In genomic region chr10:43427166-43427825, GRCh38 we compare ENCODE assay signal across 12 cellular contexts. TPM values are rescaled to one million over a fixed set of nuclear protein-coding genes. Genes with fewer than 3 reads are reported as not detected.
DNase-seq lines count a peak whose midpoint lies in the region; ATAC-seq lines count a peak whose summit lies in the region.
"Had no signal": no experiment of that assay in that cellular context is flagged by ENCODE, and none has a peak within 500 bp of the region (broad histone marks: within the 10 kb centered on the region; RNA-seq: fewer than 3 reads in every experiment).

No MANE protein-coding gene starts in this region.

- in situ Hi-C loops in KBM-7 (cut with MboI; ENCODE audit: low pct_unique_long_range_greater_than_20kb, low sequenced_read_pairs): no loop called here

- peak; percentile 23 for ATAC-seq in activated CD8-positive, alpha-beta memory T cell treated with anti-CD3 and anti-CD28 coated beads, Interleukin-2, amount 10 ng/mL, durations not matched to agents 7 days and 5 days
- ATAC-seq in HG03097 (IDR thresholded peaks at IDR 0.05; ENCODE audit: low FRiP score, unreplicated experiment): peak; percentile 58
- ATAC-seq in stimulated activated memory B cell treated with anti-CD40 and anti-IgM and Interleukin-4, amounts not matched to agents 10 μg/mL and 1 μg/mL and 100 μg/mL, for 72 hours: peak; percentile 84

- H3K27ac Mint-ChIP-seq in activated CD8-positive, alpha-beta memory T cell treated with anti-CD3 and anti-CD28 coated beads, Interleukin-2, amount 10 ng/mL, durations not matched to agents 7 days and 5 days: no peak overlapping the region
- peak overlapping the region; percentile 82 for H3K27ac Mint-ChIP-seq in activated CD4-positive, alpha-beta memory T cell treated with anti-CD3 and anti-CD28 coated beads, Interleukin-2, amount 10 ng/mL, durations not matched to agents 7 days and 5 days
- H3K27ac Mint-ChIP-seq in stimulated activated memory B cell treated with anti-CD40 and anti-IgM and Interleukin-4, amounts not matched to agents 10 μg/mL and 1 μg/mL and 100 μg/mL, for 72 hours: peak overlapping the region; percentile 71

- no peaks in the 10 kb centered on the region for H3K9me3 Mint-ChIP-seq in activated CD8-positive, alpha-beta memory T cell treated with anti-CD3 and anti-CD28 coated beads, Interleukin-2, amount 10 ng/mL, durations not matched to agents 7 days and 5 days (ENCODE audit: low read depth)
- H3K9me3 Mint-ChIP-seq in activated CD4-positive, alpha-beta memory T cell treated with anti-CD3 and anti-CD28 coated beads, Interleukin-2, amount 10 ng/mL, durations not matched to agents 7 days and 5 days: no peaks in the 10 kb centered on the region
- no peaks in the 10 kb centered on the region for H3K9me3 Mint-ChIP-seq in stimulated activated memory B cell treated with anti-CD40 and anti-IgM and Interleukin-4, amounts not matched to agents 10 μg/mL and 1 μg/mL and 100 μg/mL, for 72 hours

- H3K4me1 Mint-ChIP-seq in activated CD8-positive, alpha-beta memory T cell treated with anti-CD3 and anti-CD28 coated beads, Interleukin-2, amount 10 ng/mL, durations not matched to agents 7 days and 5 days: peaks cover 15% of the 10 kb centered on the region
- peaks cover 19% of the 10 kb centered on the region for H3K4me1 Mint-ChIP-seq in activated CD4-positive, alpha-beta memory T cell treated with anti-CD3 and anti-CD28 coated beads, Interleukin-2, amount 10 ng/mL, durations not matched to agents 7 days and 5 days
- no peaks in the 10 kb centered on the region for H3K4me1 Mint-ChIP-seq in stimulated activated memory B cell treated with anti-CD40 and anti-IgM and Interleukin-4, amounts not matched to agents 10 μg/mL and 1 μg/mL and 100 μg/mL, for 72 hours

- intact Hi-C loops in head of caudate nucleus (cut with DNase I): no loop called here

- CTCF ChIA-PET in activated CD8-positive, alpha-beta memory T cell treated with anti-CD3 and anti-CD28 coated beads, Interleukin-2, amount 10 ng/mL, durations not matched to agents 7 days and 5 days (lab: Charles Lee): interaction anchor here (1.2 to 1.8 kb wide), 4 partner anchors 9 to 27 kb away, joined by 3 to 5 read pairs (median 3); no protein-coding TSS in a partner anchor
- CTCF ChIA-PET in activated CD4-positive, alpha-beta memory T cell treated with anti-CD3 and anti-CD28 coated beads, Interleukin-2, amount 10 ng/mL, durations not matched to agents 7 days and 5 days (lab: Charles Lee): interaction anchor here (0.6 to 1.4 kb wide), 8 partner anchors 10 to 173 kb away, joined by 3 to 4 read pairs (median 3); partner anchors contain the start of gene ZNF487

- POLR2A ChIA-PET in activated CD4-positive, alpha-beta memory T cell treated with anti-CD3 and anti-CD28 coated beads, Interleukin-2, amount 10 ng/mL, durations not matched to agents 7 days and 5 days (lab: Charles Lee): interaction anchor here (0.7 to 2.2 kb wide), 8 partner anchors 10 to 150 kb away, joined by 3 to 17 read pairs (median 6); partner anchors contain the start of genes HNRNPF and ZNF487

- no peak for DNase-seq in activated CD8-positive, alpha-beta memory T cell treated with anti-CD3 and anti-CD28 coated beads, Interleukin-2, amount 10 ng/mL, durations not matched to agents 7 days and 5 days
- no peak for DNase-seq in activated CD8-positive, alpha-beta memory T cell treated with anti-CD3 and anti-CD28 coated beads, Interleukin-2, amount 50 U/mL, for 48 hours
- DNase-seq in activated CD4-positive, alpha-beta memory T cell treated with anti-CD3 and anti-CD28 coated beads, Interleukin-2, amount 10 ng/mL, durations not matched to agents 7 days and 5 days: no peak
- DNase-seq in KBM-7 (no peak), activated gamma-delta T cell (lab: John Stamatoyannopoulos, UW) (no peak), head of caudate nucleus (no peak)
- DNase-seq: 8988T; effector memory CD4-positive, alpha-beta T cell; NCI-H1048 had no signal

- H3K4me3 Mint-ChIP-seq in activated CD8-positive, alpha-beta memory T cell treated with anti-CD3 and anti-CD28 coated beads, Interleukin-2, amount 10 ng/mL, durations not matched to agents 7 days and 5 days: no peak overlapping the region
- H3K4me3 Mint-ChIP-seq in activated CD4-positive, alpha-beta memory T cell treated with anti-CD3 and anti-CD28 coated beads, Interleukin-2, amount 10 ng/mL, durations not matched to agents 7 days and 5 days: peak overlapping the region; percentile 12
- peak overlapping the region; percentile 36 for H3K4me3 Mint-ChIP-seq in stimulated activated memory B cell treated with anti-CD40 and anti-IgM and Interleukin-4, amounts not matched to agents 10 μg/mL and 1 μg/mL and 100 μg/mL, for 72 hours

- H3K36me3 Mint-ChIP-seq in activated CD8-positive, alpha-beta memory T cell treated with anti-CD3 and anti-CD28 coated beads, Interleukin-2, amount 10 ng/mL, durations not matched to agents 7 days and 5 days: peaks cover 2% of the 10 kb centered on the region
- no peaks in the 10 kb centered on the region for H3K36me3 Mint-ChIP-seq in activated CD4-positive, alpha-beta memory T cell treated with anti-CD3 and anti-CD28 coated beads, Interleukin-2, amount 10 ng/mL, durations not matched to agents 7 days and 5 days (ENCODE audit: low read depth)
- H3K36me3 Mint-ChIP-seq in stimulated activated memory B cell treated with anti-CD40 and anti-IgM and Interleukin-4, amounts not matched to agents 10 μg/mL and 1 μg/mL and 100 μg/mL, for 72 hours: no peaks in the 10 kb centered on the region

- H3K27me3 Mint-ChIP-seq in activated CD8-positive, alpha-beta memory T cell treated with anti-CD3 and anti-CD28 coated beads, Interleukin-2, amount 10 ng/mL, durations not matched to agents 7 days and 5 days: no peaks in the 10 kb centered on the region
- no peaks in the 10 kb centered on the region for H3K27me3 Mint-ChIP-seq in activated CD4-positive, alpha-beta memory T cell treated with anti-CD3 and anti-CD28 coated beads, Interleukin-2, amount 10 ng/mL, durations not matched to agents 7 days and 5 days
- no peaks in the 10 kb centered on the region for H3K27me3 Mint-ChIP-seq in stimulated activated memory B cell treated with anti-CD40 and anti-IgM and Interleukin-4, amounts not matched to agents 10 μg/mL and 1 μg/mL and 100 μg/mL, for 72 hours

RNA-seq across cellular contexts. Expression of gene ZNF487, which starts 9.6 kb away (rescaled TPM):
- total RNA-seq in activated CD8-positive, alpha-beta memory T cell treated with anti-CD3 and anti-CD28 coated beads, Interleukin-2, amount 10 ng/mL, durations not matched to agents 7 days and 5 days: 1 to 10 TPM; 1.9 to 2.7 TPM
- 1 to 10 TPM; 6.1 TPM for total RNA-seq in activated CD4-positive, alpha-beta memory T cell treated with anti-CD3 and anti-CD28 coated beads, Interleukin-2, amount 10 ng/mL, durations not matched to agents 7 days and 5 days

RNA-seq across cellular contexts. Expression of gene HNRNPF, which starts 18.3 kb away (rescaled TPM):
- 100 to 1,000 TPM; 446 to 512 TPM for total RNA-seq in activated CD8-positive, alpha-beta memory T cell treated with anti-CD3 and anti-CD28 coated beads, Interleukin-2, amount 10 ng/mL, durations not matched to agents 7 days and 5 days
- total RNA-seq in activated CD4-positive, alpha-beta memory T cell treated with anti-CD3 and anti-CD28 coated beads, Interleukin-2, amount 10 ng/mL, durations not matched to agents 7 days and 5 days: 100 to 1,000 TPM; 477 to 494 TPM

RNA-seq across cellular contexts. Expression of gene FXYD4, which starts 55.9 kb away (rescaled TPM):
- total RNA-seq in activated CD8-positive, alpha-beta memory T cell treated with anti-CD3 and anti-CD28 coated beads, Interleukin-2, amount 10 ng/mL, durations not matched to agents 7 days and 5 days: under 1 TPM in 1 of 2 experiments, not detected in 1; 0.37 TPM
- total RNA-seq in activated CD4-positive, alpha-beta memory T cell treated with anti-CD3 and anti-CD28 coated beads, Interleukin-2, amount 10 ng/mL, durations not matched to agents 7 days and 5 days: not detected
- total RNA-seq: osteocyte had no signal

Comparison
In these comparisons a context has a peak if more than half of its experiments do, and no peak if none do; other contexts are left out.
1. ATAC-seq: peak in every context shown above with its lines; median percentile 84 in stimulated activated memory B cell treated with anti-CD40 and anti-IgM and Interleukin-4, amounts not matched to agents 10 μg/mL and 1 μg/mL and 100 μg/mL, for 72 hours; 58 in HG03097; 23 in activated CD8-positive, alpha-beta memory T cell treated with anti-CD3 and anti-CD28 coated beads, Interleukin-2, amount 10 ng/mL, durations not matched to agents 7 days and 5 days.